In genomic region chr6:28884423-28885148, GRCh38 we compare ENCODE assay signal across 9 cellular contexts. TPM values are rescaled to one million over a fixed set of nuclear protein-coding genes. Genes with fewer than 3 reads are reported as not detected.
DNase-seq lines count a peak whose midpoint lies in the region; ATAC-seq and TF ChIP-seq lines count a peak whose summit lies in the region.
"Had no signal": no experiment of that assay in that cellular context is flagged by ENCODE, and none has a peak within 500 bp of the region (broad histone marks: within the 10 kb centered on the region; RNA-seq: fewer than 3 reads in every experiment).

No MANE protein-coding gene starts in this region.

- intact Hi-C loops in right cardiac atrium (cut with DNase I) (loop anchor here in 1 of 4 donors (10.0 kb wide), 1 partner anchor 100 kb away; no protein-coding TSS in a partner anchor), upper lobe of right lung (cut with DNase I) (no loop called here), stomach (cut with DNase I; ENCODE audit: low total_unique reads) (no loop called here)

- H3K4me3 ChIP-seq in right cardiac atrium (ENCODE audit: low read length), result peak overlapping the region; percentile 12
- peak overlapping the region in 1 of 2 donors; percentile 35 for H3K4me3 ChIP-seq in right atrium auricular region
- peak overlapping the region; percentile 25 for H3K4me3 ChIP-seq in kidney epithelial cell (ENCODE audit: low read depth, low read length)
- no peak overlapping the region for H3K4me3 ChIP-seq in upper lobe of right lung
- H3K4me3 ChIP-seq in stomach, result peak overlapping the region in 2 of 4 donors; percentile 5 to 14

- peaks cover 46% of the 10 kb centered on the region for H3K4me1 Mint-ChIP-seq in activated CD8-positive, alpha-beta T cell treated with anti-CD3 and anti-CD28 coated beads, Interleukin-2, amount 10 ng/mL, durations not matched to agents 7 days and 5 days (ENCODE audit: low read depth)

- H3K4me1 ChIP-seq in right cardiac atrium (ENCODE audit: control insufficient read depth, insufficient read depth, low read length) (no peaks in the 10 kb centered on the region), right atrium auricular region (no peaks in the 10 kb centered on the region), upper lobe of right lung (no peaks in the 10 kb centered on the region), stomach (peaks cover 0 to 15% (median 9%) of the 10 kb centered on the region in 4 donors)

- TF ChIP-seq EP300 in stomach (IDR thresholded peaks at IDR 0.05), result no peak

- H3K36me3 Mint-ChIP-seq in activated CD8-positive, alpha-beta T cell treated with anti-CD3 and anti-CD28 coated beads, Interleukin-2, amount 10 ng/mL, durations not matched to agents 7 days and 5 days (ENCODE audit: low read depth), result peaks cover 22% of the 10 kb centered on the region

- POLR2A ChIA-PET in activated CD8-positive, alpha-beta T cell treated with anti-CD3 and anti-CD28 coated beads, Interleukin-2, amount 10 ng/mL, durations not matched to agents 7 days and 5 days (lab: Charles Lee), result interaction anchor here (0.5 to 4.5 kb wide), 20 partner anchors 8 to 1752 kb away, joined by 3 to 59 read pairs (median 4); partner anchors contain the start of gene TRIM27

- H3K27me3 ChIP-seq in right cardiac atrium (ENCODE audit: control insufficient read depth, insufficient read depth) (no peaks in the 10 kb centered on the region), right atrium auricular region (no peaks in the 10 kb centered on the region), kidney epithelial cell (ENCODE audit: control insufficient read depth, insufficient read depth, low read length) (peaks cover 4% of the 10 kb centered on the region), upper lobe of right lung (peaks cover 6% of the 10 kb centered on the region), stomach (peaks cover 0 to 22% (median 6%) of the 10 kb centered on the region in 3 donors)

- H3K9me3 ChIP-seq in right cardiac atrium (ENCODE audit: control insufficient read depth, low read length) (no peaks in the 10 kb centered on the region), right atrium auricular region (no peaks in the 10 kb centered on the region), upper lobe of right lung (no peaks in the 10 kb centered on the region), stomach (peaks cover 0 to 11% (median 0%) of the 10 kb centered on the region in 4 donors)

- no peak for TF ChIP-seq CTCF in right atrium auricular region (IDR thresholded peaks at IDR 0.05)
- TF ChIP-seq CTCF in kidney epithelial cell (IDR thresholded peaks at IDR 0.05; ENCODE audit: insufficient read depth, low read length, poor library complexity, severe bottlenecking), result no peak
- TF ChIP-seq CTCF in upper lobe of right lung (IDR thresholded peaks at IDR 0.05), result no peak
- no peak for TF ChIP-seq CTCF in stomach (IDR thresholded peaks at IDR 0.05)

- WGBS in right cardiac atrium, result 74% methylated on average over 18 of the region's 18 CpGs
- WGBS in stomach, 5 donors, result 62 to 88% (median 72%) methylated on average over 15 to 18 of the region's 18 CpGs

- DNase-seq in right cardiac atrium (peak in 1 of 3 donors; percentile 37), right atrium auricular region (ENCODE audit: low spot score) (no peak), kidney epithelial cell (ENCODE audit: low read depth) (no peak), upper lobe of right lung (no peak), stomach (no peak)
- DNase-seq in activated CD8-positive, alpha-beta T cell treated with anti-CD3 and anti-CD28 coated beads, Interleukin-2, amount 10 ng/mL, durations not matched to agents 7 days and 5 days, result peak; percentile 87
- DNase-seq: NCI-H526 treated with DMSO at 0.1 percent for 48 hours had no signal

- peaks cover 12% of the 10 kb centered on the region for H3K9me3 Mint-ChIP-seq in activated CD8-positive, alpha-beta T cell treated with anti-CD3 and anti-CD28 coated beads, Interleukin-2, amount 10 ng/mL, durations not matched to agents 7 days and 5 days (ENCODE audit: insufficient read depth)

- no peak overlapping the region for H3K27ac ChIP-seq in right cardiac atrium (ENCODE audit: low read length)
- no peak overlapping the region for H3K27ac ChIP-seq in right atrium auricular region
- H3K27ac ChIP-seq in upper lobe of right lung, result no peak overlapping the region
- H3K27ac ChIP-seq in stomach, result no peak overlapping the region

- H3K4me3 Mint-ChIP-seq in activated CD8-positive, alpha-beta T cell treated with anti-CD3 and anti-CD28 coated beads, Interleukin-2, amount 10 ng/mL, durations not matched to agents 7 days and 5 days, result peak overlapping the region; percentile 65

- no peak for TF ChIP-seq POLR2A in stomach (IDR thresholded peaks at IDR 0.05)

- H3K27ac Mint-ChIP-seq in activated CD8-positive, alpha-beta T cell treated with anti-CD3 and anti-CD28 coated beads, Interleukin-2, amount 10 ng/mL, durations not matched to agents 7 days and 5 days, result peak overlapping the region; percentile 85

- H3K27me3 Mint-ChIP-seq in activated CD8-positive, alpha-beta T cell treated with anti-CD3 and anti-CD28 coated beads, Interleukin-2, amount 10 ng/mL, durations not matched to agents 7 days and 5 days (ENCODE audit: low read depth), result peaks cover 9% of the 10 kb centered on the region

- CTCF ChIA-PET in activated CD8-positive, alpha-beta T cell treated with anti-CD3 and anti-CD28 coated beads, Interleukin-2, amount 10 ng/mL, durations not matched to agents 7 days and 5 days (lab: Charles Lee), result interaction anchor here (1.0 to 4.1 kb wide), 9 partner anchors 8 to 200 kb away, joined by 3 to 28 read pairs (median 5); partner anchors contain the start of gene TRIM27

- H3K36me3 ChIP-seq in right atrium auricular region (no peaks in the 10 kb centered on the region), kidney epithelial cell (ENCODE audit: control insufficient read depth, insufficient read depth, low read length) (no peaks in the 10 kb centered on the region), upper lobe of right lung (no peaks in the 10 kb centered on the region), stomach (no peaks in the 10 kb centered on the region)

- no peak for ATAC-seq in right cardiac atrium
- peak; percentile 87 for ATAC-seq in activated CD8-positive, alpha-beta T cell treated with anti-CD3 and anti-CD28 coated beads, Interleukin-2, amount 10 ng/mL, durations not matched to agents 7 days and 5 days
- ATAC-seq in upper lobe of right lung, result peak; percentile 25
- no peak for ATAC-seq in GM19324 (IDR thresholded peaks at IDR 0.05; ENCODE audit: low FRiP score, unreplicated experiment)
- ATAC-seq in GM21825 (IDR thresholded peaks at IDR 0.05; ENCODE audit: unreplicated experiment), result no peak

RNA-seq across cellular contexts. Expression of gene TRIM27, which starts 39.2 kb away (rescaled TPM):
- 10 to 100 TPM; 17.9 to 23.1 (median 22.0) TPM for total RNA-seq in right cardiac atrium
- polyA plus RNA-seq in right cardiac atrium, result 16.8 TPM
- 10 to 100 TPM; 22.3 to 28.5 TPM for total RNA-seq in right atrium auricular region
- total RNA-seq in activated CD8-positive, alpha-beta T cell treated with anti-CD3 and anti-CD28 coated beads, Interleukin-2, amount 10 ng/mL, durations not matched to agents 7 days and 5 days, result 10 to 100 TPM; 58.3 to 60.1 TPM
- 101 and 119 TPM in 2 replicates for total RNA-seq in kidney epithelial cell
- 49.9 TPM for total RNA-seq in upper lobe of right lung
- total RNA-seq in stomach, result 100 to 1,000 TPM in 1 of 5 donors, 10 to 100 TPM in 4; 59.1 to 102 (median 77.7) TPM
- polyA plus RNA-seq in stomach, result 10 to 100 TPM; 24.2 to 33.5 (median 31.6) TPM

Comparison
In these comparisons a context has a peak if more than half of its experiments do, and no peak if none do; other contexts are left out.
1. ATAC-seq: peak in activated CD8-positive, alpha-beta T cell treated with anti-CD3 and anti-CD28 coated beads, Interleukin-2, amount 10 ng/mL, durations not matched to agents 7 days and 5 days (single experiment) and upper lobe of right lung (single experiment); none in right cardiac atrium (0 of 2), GM19324 (single experiment) and GM21825 (single experiment).